Comparison of ENCODE assay signal across 13 cellular contexts in the genomic region with DNA sequence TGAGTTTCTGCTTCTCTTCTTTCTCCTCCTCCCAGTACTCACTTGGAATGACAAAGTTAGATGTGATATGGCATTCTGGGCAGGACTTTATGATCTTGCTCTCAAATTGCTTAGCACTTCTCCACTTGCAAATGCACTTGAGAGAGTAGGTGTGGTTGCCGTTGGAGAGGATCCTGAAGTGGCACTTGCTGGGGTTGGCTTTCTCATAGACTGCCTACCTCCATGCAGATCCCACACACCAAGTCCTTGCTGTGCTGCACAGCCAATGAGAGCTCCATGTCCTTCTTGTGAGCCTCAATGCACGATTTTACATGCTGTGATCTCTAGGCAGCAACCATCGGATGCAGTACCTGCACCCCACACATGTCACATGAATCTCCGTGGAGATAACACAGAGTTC.
"Had no signal": no experiment of that assay in that cellular context is flagged by ENCODE, and none has a peak within 500 bp of the region (broad histone marks: within the 10 kb centered on the region; RNA-seq: fewer than 3 reads in every experiment).

No MANE protein-coding gene starts in this region.

- H3K36me3 Mint-ChIP-seq: activated naive CD8-positive, alpha-beta T cell treated with anti-CD3 and anti-CD28 coated beads for 36 hours had no signal

- H3K4me3 ChIP-seq: body of pancreas, esophagus squamous epithelium, pancreas, spleen had no signal

- H3K27ac Mint-ChIP-seq: activated naive CD8-positive, alpha-beta T cell treated with anti-CD3 and anti-CD28 coated beads for 36 hours; activated T-helper 1 cell treated with anti-CD3 and anti-CD28 coated beads, Interleukin-12 subunit alpha, Interleukin-12 subunit beta, Interleukin-2, Interleukin-4 antibody, amounts not matched to agents 30 ng/mL and 10 ng/mL and 1 ng/mL, durations not matched to agents 14 hours and 24 hours and 36 hours; stimulated activated naive CD8-positive, alpha-beta T cell treated with anti-CD3 and anti-CD28 coated beads, Interleukin-15, Interleukin-2, amounts not matched to agents 100 ng/mL and 50 ng/mL, for 24 hours had no signal

- H3K9me3 ChIP-seq: body of pancreas, esophagus squamous epithelium, pancreas had no signal

- H3K27ac ChIP-seq: body of pancreas, esophagus squamous epithelium, pancreas, spleen had no signal

- H3K27me3 ChIP-seq: body of pancreas, pancreas had no signal

- H3K4me1 Mint-ChIP-seq: activated naive CD8-positive, alpha-beta T cell treated with anti-CD3 and anti-CD28 coated beads for 36 hours had no signal

- H3K4me3 Mint-ChIP-seq: activated naive CD8-positive, alpha-beta T cell treated with anti-CD3 and anti-CD28 coated beads for 36 hours; activated T-helper 1 cell treated with anti-CD3 and anti-CD28 coated beads, Interleukin-12 subunit alpha, Interleukin-12 subunit beta, Interleukin-2, Interleukin-4 antibody, amounts not matched to agents 30 ng/mL and 10 ng/mL and 1 ng/mL, durations not matched to agents 14 hours and 24 hours and 36 hours; neural crest cell; stimulated activated naive CD8-positive, alpha-beta T cell treated with anti-CD3 and anti-CD28 coated beads, Interleukin-15, Interleukin-2, amounts not matched to agents 100 ng/mL and 50 ng/mL, for 24 hours had no signal

- ATAC-seq: body of pancreas, pancreas, sciatic nerve had no signal

- H3K36me3 ChIP-seq: esophagus squamous epithelium, pancreas, spleen had no signal

- DNase-seq: activated CD4-positive, CD25-positive, alpha-beta regulatory T cell treated with anti-CD3 and anti-CD28 coated beads, Interleukin-2, amount 50 U/mL, for 72 hours; activated naive CD8-positive, alpha-beta T cell treated with anti-CD3 and anti-CD28 coated beads for 36 hours; amygdala; body of pancreas; esophagus squamous epithelium; glutamatergic neuron; midbrain; pancreas; spleen had no signal

- H3K4me1 ChIP-seq: body of pancreas, esophagus squamous epithelium, pancreas, spleen had no signal
